Comparison of ENCODE assay signal across 8 cellular contexts in genomic region chr3:151156618-151157216, GRCh38. TPM values are rescaled to one million over a fixed set of nuclear protein-coding genes. Genes with fewer than 3 reads are reported as not detected.
A peak's percentile ranks its signal among the peaks of the same experiment; 100 is the strongest.
DNase-seq lines count a peak whose midpoint lies in the region; ATAC-seq and TF ChIP-seq lines count a peak whose summit lies in the region.

No MANE protein-coding gene starts in this region.

- no peaks in the 10 kb centered on the region for H3K9me3 Mint-ChIP-seq in memory B cell

- H2BK15ac ChIP-seq in IMR-90 (ENCODE audit: low read depth, low read length): no peak overlapping the region

- TF ChIP-seq CTCF in IMR-90 (conservative IDR thresholded peaks at IDR 0.05; ENCODE audit: low read depth, low read length) (peak; percentile 47), OCI-LY1 (IDR thresholded peaks at IDR 0.05; ENCODE audit: low read length) (peak; percentile 85)

- dilution Hi-C loops in IMR-90 (cut with HindIII; ENCODE audit: low sequenced_read_pairs, unreplicated experiment): no loop called here

- BruUV-seq in IMR-90 (replicated peaks; lab: Mats Ljungman, UMichigan): no TSS peak

- WGBS in IMR-90 (ENCODE audit: extremely low coverage in 2 of 2, insufficient read length in 1 of 2), 2 experiments: 100% methylated on average over 1 of the region's 3 CpGs; no CpG with 5 or more reads in 1 of the 2 experiments

- H2BK5ac ChIP-seq in IMR-90 (ENCODE audit: low read depth, low read length, poor library complexity, severe bottlenecking): no peak overlapping the region

- H3K36me3 ChIP-seq in IMR-90 (ENCODE audit: control insufficient read depth, insufficient read depth, low read length) (no peaks in the 10 kb centered on the region), OCI-LY1 (ENCODE audit: insufficient read depth, low read length) (no peaks in the 10 kb centered on the region)

- H3F3A ChIP-seq in OCI-LY1 (ENCODE audit: insufficient read depth, low read length): no peaks in the 10 kb centered on the region

- CTCF ChIA-PET in IMR-90 (lab: Yijun Ruan, JAX): interaction anchor here (0.8 to 1.4 kb wide), 7 partner anchors 11 to 148 kb away, joined by 3 to 7 read pairs (median 4); no protein-coding TSS in a partner anchor

- no peak overlapping the region for H3K14ac ChIP-seq in IMR-90 (replicated peaks; ENCODE audit: low read depth, low read length)

- no peak overlapping the region for H3K4me3 Mint-ChIP-seq in memory B cell

- peaks cover 1% of the 10 kb centered on the region; the same call in 1 of the 2 replicates for H3K27me3 ChIP-seq in IMR-90 (ENCODE audit: control insufficient read depth, insufficient read depth, low read length)
- H3K27me3 ChIP-seq in OCI-LY1 (ENCODE audit: insufficient read depth, low read length): no peaks in the 10 kb centered on the region

- H3K4me1 ChIP-seq in IMR-90 (ENCODE audit: control insufficient read depth, insufficient read depth, low read length) (peaks cover 1% of the 10 kb centered on the region; the same call in 1 of the 2 replicates), OCI-LY1 (ENCODE audit: insufficient read depth, low read length, severe bottlenecking) (no peaks in the 10 kb centered on the region)

- in situ Hi-C loops in IMR-90 (cut with MboI; ENCODE audit: low sequenced_read_pairs): no loop called here

- H3K18ac ChIP-seq in IMR-90 (ENCODE audit: low read depth, low read length): no peak overlapping the region

- no peak overlapping the region for H2BK120ac ChIP-seq in IMR-90 (ENCODE audit: low read depth, low read length)

- H3K9me3 ChIP-seq in IMR-90 (ENCODE audit: control insufficient read depth, insufficient read depth, low read length) (no peaks in the 10 kb centered on the region), OCI-LY1 (ENCODE audit: low read length) (no peaks in the 10 kb centered on the region)

- H4K5ac ChIP-seq in IMR-90 (ENCODE audit: low read depth, low read length): no peak overlapping the region

- H3K4me2 ChIP-seq in IMR-90 (ENCODE audit: low read depth, low read length): no peak overlapping the region
- no peak overlapping the region for H3K4me2 ChIP-seq in OCI-LY1 (ENCODE audit: low read length)

- no peak overlapping the region for H3K27ac Mint-ChIP-seq in memory B cell

- H3K56ac ChIP-seq in IMR-90 (ENCODE audit: extremely low read depth, insufficient read depth, low read length): no peak overlapping the region

- H3K27me3 Mint-ChIP-seq in memory B cell: peaks cover 5% of the 10 kb centered on the region

- H2BK20ac ChIP-seq in IMR-90 (ENCODE audit: low read depth, low read length): no peak overlapping the region

- peak; percentile 61 to 79 for ATAC-seq in activated CD4-positive, CD25-positive, alpha-beta regulatory T cell treated with anti-CD3 and anti-CD28 coated beads, Interleukin-2, amount 50 U/mL, for 24 hours
- ATAC-seq in GM21447 (IDR thresholded peaks at IDR 0.05; ENCODE audit: unreplicated experiment): peak; percentile 61
- ATAC-seq in IMR-90 (ENCODE audit: low read depth): peak; percentile 73
- ATAC-seq in memory B cell (ENCODE audit: low read depth): peak; percentile 81

- intact Hi-C loops in IMR-90 (cut with micrococcal nuclease) (loop anchor here (1.0 kb wide), 1 partner anchor 127 kb away; no protein-coding TSS in a partner anchor), posterior cingulate gyrus (cut with DNase I) (no loop called here)

- H3K9ac ChIP-seq in IMR-90 (ENCODE audit: low read depth, low read length): no peak overlapping the region
- H3K9ac ChIP-seq in OCI-LY1 (ENCODE audit: low read length): no peak overlapping the region

- no peaks in the 10 kb centered on the region for H4K20me1 ChIP-seq in IMR-90 (ENCODE audit: insufficient read depth, low read length)
- H4K20me1 ChIP-seq in OCI-LY1 (ENCODE audit: insufficient read depth, low read length): no peaks in the 10 kb centered on the region

- POLR2A ChIA-PET in IMR-90 (lab: Charles Lee; ENCODE audit: unreplicated experiment): no interaction called here

- H3K36me3 Mint-ChIP-seq in memory B cell: no peaks in the 10 kb centered on the region

- H3K4ac ChIP-seq in IMR-90 (ENCODE audit: low read depth, low read length): no peak overlapping the region

- no peak overlapping the region for H4K91ac ChIP-seq in IMR-90 (ENCODE audit: insufficient read depth, low read depth, low read length)

- H2AFZ ChIP-seq in IMR-90 (replicated peaks; ENCODE audit: low read length, poor library complexity) (no peak overlapping the region), OCI-LY1 (ENCODE audit: low read length) (no peak overlapping the region)

- H3K27ac ChIP-seq in IMR-90 (ENCODE audit: insufficient read depth, low read length) (no peak overlapping the region), OCI-LY1 (ENCODE audit: low read depth, low read length, poor library complexity, severe bottlenecking) (no peak overlapping the region)

- no peak overlapping the region for H2AK5ac ChIP-seq in IMR-90 (ENCODE audit: low read depth, low read length)

- H3K23ac ChIP-seq in IMR-90 (ENCODE audit: low read depth, low read length): no peak overlapping the region

- no peak for DNase-seq in activated CD4-positive, CD25-positive, alpha-beta regulatory T cell treated with anti-CD3 and anti-CD28 coated beads, Interleukin-2, amount 50 U/mL, for 72 hours
- DNase-seq in IMR-90 (peak; percentile 61), cerebellum (ENCODE audit: low spot score) (peak; percentile 28), memory B cell (ENCODE audit: low spot score in 2 of 2) (peak in 1 of 2 donors; percentile 51), posterior cingulate gyrus (no peak)

- no peak for TF ChIP-seq POLR2A in IMR-90 (IDR thresholded peaks at IDR 0.05; ENCODE audit: low read depth, low read length)

- H3K4me3 ChIP-seq in IMR-90 (ENCODE audit: insufficient read depth, low read depth, low read length) (no peak overlapping the region), OCI-LY1 (ENCODE audit: low read depth, low read length, poor library complexity, severe bottlenecking) (no peak overlapping the region)

- no peaks in the 10 kb centered on the region for H3K79me1 ChIP-seq in IMR-90 (ENCODE audit: low read depth in 1 of 2, low read length in 2 of 2)

- no peak overlapping the region for H4K8ac ChIP-seq in IMR-90 (ENCODE audit: low read depth in 2 of 2, low read length in 2 of 2)

- H3K4me1 Mint-ChIP-seq in memory B cell: no peaks in the 10 kb centered on the region

- no peaks in the 10 kb centered on the region for H3K79me2 ChIP-seq in OCI-LY1 (ENCODE audit: insufficient read depth, low read length)

- no peak overlapping the region for H2AK9ac ChIP-seq in IMR-90 (replicated peaks; ENCODE audit: low read depth, low read length, poor library complexity)

- TF ChIP-seq RAD21 in IMR-90 (IDR thresholded peaks at IDR 0.05; ENCODE audit: low read length): 0 out of 2 replicates have a peak, but pooled peaks have one; percentile 26

- no peaks in the 10 kb centered on the region for H3K9me2 ChIP-seq in OCI-LY1 (ENCODE audit: low read depth, low read length)

- no peaks in the 10 kb centered on the region for H3K9me1 ChIP-seq in IMR-90 (ENCODE audit: insufficient read depth, low read length)

TF ChIP-seq in IMR-90, 13 proteins besides CTCF, POLR2A, EP300 and RAD21:
- TF ChIP-seq SMC3 (IDR thresholded peaks at IDR 0.05; ENCODE audit: low read depth, low read length) (peak; percentile 33; the same call in 1 of the 2 replicates), MXI1 (IDR thresholded peaks at IDR 0.05; ENCODE audit: borderline replicate concordance, low read depth, low read length) (no peak), CHD1 (IDR thresholded peaks at IDR 0.05; ENCODE audit: low read depth, low read length) (no peak)

RNA-seq across cellular contexts. Expression of gene GPR171, which starts 46.3 kb away (rescaled TPM):
- total RNA-seq in IMR-90 (2012; rRNA removed) (not detected in 2 replicates), cerebellum (not detected)
- polyA plus RNA-seq in IMR-90 (2012; rRNA removed): not detected in 2 replicates
- not detected in 2 replicates for polyA plus RNA-seq in IMR-90 (2012; cell fraction: cytosol; rRNA removed)
- not detected in 2 replicates for polyA plus RNA-seq in IMR-90 (2012; cell fraction: nucleus; rRNA removed; ENCODE audit: low replicate concordance)

Comparison
In these comparisons a context has a peak if more than half of its experiments do, and no peak if none do; other contexts are left out.
1. DNase-seq: peak in IMR-90 (single experiment) and cerebellum (single experiment); none in activated CD4-positive, CD25-positive, alpha-beta regulatory T cell treated with anti-CD3 and anti-CD28 coated beads, Interleukin-2, amount 50 U/mL, for 72 hours (single experiment) and posterior cingulate gyrus (0 of 10).
2. Peak in every context shown above with its lines, with median percentiles within 50 percentile points of each other: ATAC-seq.